In genomic region chr14:49692895-49693737, GRCh38 we compare ENCODE assay signal across 8 cellular contexts. TPM values are rescaled to one million over a fixed set of nuclear protein-coding genes. Genes with fewer than 3 reads are reported as not detected.
DNase-seq lines count a peak whose midpoint lies in the region; ATAC-seq and TF ChIP-seq lines count a peak whose summit lies in the region.

Gene KLHDC1, plus strand, starts transcription at chr14:49693120. Its CDS starts 75 bp downstream, at chr14:49693195.

- H3K9ac ChIP-seq in MM.1S (ENCODE audit: low read length) = peak within 1 kb of the TSS; percentile 16; the same call in 1 of the 2 replicates

- WGBS in suprapubic skin = under 1% methylated on average over 55 of the region's 85 CpGs

- H3K4me1 ChIP-seq in MM.1S (ENCODE audit: low read length) (no peaks in the 10 kb centered on the region), suprapubic skin (peaks cover 27% of the 10 kb centered on the region)

- no peak for TF ChIP-seq EP300 in suprapubic skin (IDR thresholded peaks at IDR 0.05)

- ATAC-seq in omental fat pad (ENCODE audit: low FRiP score) = peak; percentile 92

- H3K9me2 ChIP-seq in MM.1S (replicated peaks; ENCODE audit: insufficient read depth, low read length) = no peaks in the 10 kb centered on the region

- H3K27me3 ChIP-seq in H7 (ENCODE audit: control insufficient read depth, insufficient read depth, low read length) (peaks cover 13% of the 10 kb centered on the region), MM.1S (replicated peaks; ENCODE audit: insufficient read depth, low read length) (no peaks in the 10 kb centered on the region), suprapubic skin (no peaks in the 10 kb centered on the region)

- H3K9me3 ChIP-seq in MM.1S (replicated peaks; ENCODE audit: insufficient read depth, low read length) = no peaks in the 10 kb centered on the region
- H3K9me3 ChIP-seq in suprapubic skin = no peaks in the 10 kb centered on the region

- H3K79me2 ChIP-seq in MM.1S (ENCODE audit: low read length) = no peaks in the 10 kb centered on the region

- TF ChIP-seq POLR2A in suprapubic skin (IDR thresholded peaks at IDR 0.05) = peak; percentile 87 to 93

- in situ Hi-C loops in SK-MEL-5 (cut with HindIII; ENCODE audit: low pct_unique_long_range_greater_than_20kb, low sequenced_read_pairs) = no loop called here

- peak within 1 kb of the TSS; percentile 69 for H2AFZ ChIP-seq in MM.1S (ENCODE audit: low read length)

- H4K20me1 ChIP-seq in MM.1S (ENCODE audit: insufficient read depth, low read length) = no peaks in the 10 kb centered on the region

- no peaks in the 10 kb centered on the region for H3K36me3 ChIP-seq in H7 (replicated peaks; ENCODE audit: control insufficient read depth, insufficient read depth, low read length)
- no peaks in the 10 kb centered on the region for H3K36me3 ChIP-seq in MM.1S (replicated peaks; ENCODE audit: insufficient read depth, low read length)
- H3K36me3 ChIP-seq in suprapubic skin = no peaks in the 10 kb centered on the region

- H3K4me3 ChIP-seq in H7 (ENCODE audit: insufficient read depth, low read depth, low read length) (peak within 1 kb of the TSS; percentile 78), MM.1S (ENCODE audit: low read length) (peak within 1 kb of the TSS; percentile 65), suprapubic skin (peak within 1 kb of the TSS; percentile 92)

- peak; percentile 84 for DNase-seq in ELR (ENCODE audit: low read depth)
- DNase-seq in H7 = peak; percentile 84
- DNase-seq in MM.1S = peak; percentile 7
- DNase-seq in SK-MEL-5 (ENCODE audit: low read depth, low spot score) = peak; percentile 61
- peak; percentile 77 for DNase-seq in activated naive CD4-positive, alpha-beta T cell treated with anti-CD3 and anti-CD28 coated beads, Interleukin-2, amount 50 U/mL, for 16 hours
- DNase-seq in globus pallidus (ENCODE audit: low spot score) = peak; percentile 84
- peak; percentile 50 for DNase-seq in omental fat pad (ENCODE audit: low spot score)
- peak; percentile 90 to 94 for DNase-seq in suprapubic skin (ENCODE audit: low spot score in 2 of 2)

- peak within 1 kb of the TSS; percentile 69 for H3K4me2 ChIP-seq in MM.1S (ENCODE audit: low read depth, low read length)

- no peak within 1 kb of the TSS for H3K27ac ChIP-seq in MM.1S (ENCODE audit: low read length)
- H3K27ac ChIP-seq in suprapubic skin = peak within 1 kb of the TSS; percentile 97

- TF ChIP-seq CTCF in MM.1S (IDR thresholded peaks at IDR 0.05; ENCODE audit: low read length) (no peak), omental fat pad (IDR thresholded peaks at IDR 0.05) (no peak), suprapubic skin (IDR thresholded peaks at IDR 0.05) (no peak)

- H3F3A ChIP-seq in MM.1S (ENCODE audit: insufficient read depth, low read length) = 0 out of 2 replicates have a peak, but pooled peaks cover 3% of the 10 kb centered on the region

RNA-seq across cellular contexts. Expression of gene KLHDC1, which starts in this region (rescaled TPM):
- 0.07 and 0.38 TPM in 2 replicates for total RNA-seq in H7 (2014; rRNA removed; shearing (Covaris generic))
- 1.4 and 2.2 TPM in 2 replicates for total RNA-seq in SK-MEL-5 (2014; rRNA removed; shearing (Covaris generic))
- 0.51 and 0.71 TPM in 2 replicates for polyA plus RNA-seq in SK-MEL-5 (2015; cell fraction: cytosol; rRNA removed)
- polyA plus RNA-seq in SK-MEL-5 (2015; cell fraction: nucleus; rRNA removed) = 5.1 and 18.6 TPM in 2 replicates
- total RNA-seq in omental fat pad = 10 to 100 TPM in 1 of 4 donors, 1 to 10 TPM in 3; 2.9 to 10.2 (median 7.1) TPM
- 10 to 100 TPM in 1 of 4 donors, 1 to 10 TPM in 3; 1.7 to 19.9 (median 3.5) TPM for total RNA-seq in suprapubic skin

Comparison
In these comparisons a context has a peak if more than half of its experiments do, and no peak if none do; other contexts are left out.
1. Peak in DNase-seq and H3K4me3 ChIP-seq in H7; RNA of the gene not detected or under 1 TPM.
2. DNase-seq: peak in every context shown above with its lines; median percentile 92 in suprapubic skin; 84 in ELR; 84 in H7; 84 in globus pallidus; 77 in activated naive CD4-positive, alpha-beta T cell treated with anti-CD3 and anti-CD28 coated beads, Interleukin-2, amount 50 U/mL, for 16 hours; 61 in SK-MEL-5; 50 in omental fat pad; 7 in MM.1S.